ENCODE assay signal across 8 cellular contexts in the genomic region with DNA sequence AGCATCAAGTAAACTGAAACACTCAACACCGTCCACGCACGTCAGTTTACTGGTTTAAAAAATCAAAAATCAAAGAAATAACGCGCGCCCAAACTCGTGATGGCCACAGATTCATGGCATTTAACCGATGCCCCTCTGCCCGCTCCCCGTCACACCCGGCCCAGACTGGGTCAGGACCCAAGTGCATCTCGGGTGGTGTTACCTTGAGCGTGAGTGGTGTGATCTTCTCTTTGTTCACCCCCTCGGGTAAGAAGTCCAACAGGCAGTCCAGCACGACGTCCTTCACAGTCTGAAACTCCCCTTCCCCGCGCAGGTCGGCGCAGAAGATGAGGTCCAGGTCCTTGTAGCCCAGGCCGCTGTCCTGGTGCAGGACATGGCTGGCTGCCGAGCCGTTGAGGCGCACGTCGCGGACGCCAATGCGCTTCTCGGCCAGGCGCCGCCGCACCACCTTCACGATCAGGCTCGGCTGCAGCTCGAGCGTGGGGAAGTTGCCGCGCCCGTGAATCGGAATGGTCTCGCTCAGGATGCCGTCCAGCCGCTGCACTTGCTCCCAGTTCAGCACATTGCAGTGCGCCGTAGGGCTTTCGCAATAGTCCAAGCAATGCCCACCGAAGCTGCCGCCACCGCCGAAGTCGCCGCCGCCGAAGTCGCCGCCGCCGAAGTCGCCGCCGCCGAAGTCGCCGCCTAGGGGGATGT. TPM values are rescaled to one million over a fixed set of nuclear protein-coding genes. Genes with fewer than 3 reads are reported as not detected.
DNase-seq lines count a peak whose midpoint lies in the region; ATAC-seq and TF ChIP-seq lines count a peak whose summit lies in the region.

No MANE protein-coding gene starts in this region.

- peak overlapping the region; percentile 86 for H3K4me3 Mint-ChIP-seq in activated T-cell treated with anti-CD3 and anti-CD28 coated beads, Interleukin-2, amount 50 U/mL, for 24 hours

- peak overlapping the region; percentile 51 for H3K9ac ChIP-seq in muscle layer of colon (ENCODE audit: low read length)

- TF ChIP-seq CTCF in esophagus muscularis mucosa (IDR thresholded peaks at IDR 0.05), result no peak

- no peak for TF ChIP-seq POLR2A in esophagus muscularis mucosa (IDR thresholded peaks at IDR 0.05; ENCODE audit: low read depth)

- 32% methylated on average over 11 of the region's 65 CpGs for WGBS in esophagus muscularis mucosa
- 3% methylated on average over 65 of the region's 65 CpGs for WGBS in thymus

- no peaks in the 10 kb centered on the region for H3K9me3 Mint-ChIP-seq in activated T-cell treated with anti-CD3 and anti-CD28 coated beads, Interleukin-2, amount 50 U/mL, for 24 hours

- ATAC-seq in GM19397 (IDR thresholded peaks at IDR 0.05; ENCODE audit: unreplicated experiment), result no peak
- no peak for ATAC-seq in GM21423 (IDR thresholded peaks at IDR 0.05; ENCODE audit: unreplicated experiment)

- peak overlapping the region; percentile 90 to 96 (median 94) for H3K4me3 ChIP-seq in esophagus muscularis mucosa
- peak overlapping the region; percentile 92 to 99 for H3K4me3 ChIP-seq in muscle layer of colon (ENCODE audit: low read depth in 1 of 2, low read length in 2 of 2)
- H3K4me3 ChIP-seq in thymus (ENCODE audit: low read length), result peak overlapping the region; percentile 91

- peaks cover 46% of the 10 kb centered on the region for H3K4me1 Mint-ChIP-seq in activated T-cell treated with anti-CD3 and anti-CD28 coated beads, Interleukin-2, amount 50 U/mL, for 24 hours (ENCODE audit: low read depth)

- peaks cover 4 to 54% (median 49%) of the 10 kb centered on the region in 4 donors for H3K4me1 ChIP-seq in esophagus muscularis mucosa
- peaks cover 33% of the 10 kb centered on the region for H3K4me1 ChIP-seq in muscle layer of colon (ENCODE audit: insufficient read depth, low read length)
- H3K4me1 ChIP-seq in thymus (ENCODE audit: control insufficient read depth, insufficient read depth, low read length), result peaks cover 8% of the 10 kb centered on the region

- H3K27ac Mint-ChIP-seq in activated T-cell treated with anti-CD3 and anti-CD28 coated beads, Interleukin-2, amount 50 U/mL, for 24 hours, result peak overlapping the region; percentile 75

- peaks cover 0 to 22% (median 0%) of the 10 kb centered on the region in 4 donors for H3K36me3 ChIP-seq in esophagus muscularis mucosa
- H3K36me3 ChIP-seq in muscle layer of colon (ENCODE audit: insufficient read depth, low read length), result no peaks in the 10 kb centered on the region
- H3K36me3 ChIP-seq in thymus (ENCODE audit: control insufficient read depth, insufficient read depth), result no peaks in the 10 kb centered on the region

- no peaks in the 10 kb centered on the region for H3K27me3 ChIP-seq in esophagus muscularis mucosa
- H3K27me3 ChIP-seq in muscle layer of colon (ENCODE audit: control insufficient read depth in 1 of 2, insufficient read depth in 2 of 2, low read length in 2 of 2), result no peaks in the 10 kb centered on the region
- H3K27me3 ChIP-seq in thymus (ENCODE audit: control insufficient read depth, insufficient read depth), result peaks cover 20% of the 10 kb centered on the region

- intact Hi-C loops in esophagus muscularis mucosa (cut with DNase I), result loop anchor here (5.0 to 10.0 kb wide), 5 partner anchors 283 to 1807 kb away; partner anchors contain the start of genes BCKDHB and ELOVL4

- H3K9me3 ChIP-seq in esophagus muscularis mucosa (no peaks in the 10 kb centered on the region), muscle layer of colon (ENCODE audit: low read length) (no peaks in the 10 kb centered on the region), thymus (ENCODE audit: control insufficient read depth) (no peaks in the 10 kb centered on the region)

- peak overlapping the region; percentile 94 to 98 (median 98) for H3K27ac ChIP-seq in esophagus muscularis mucosa (replicated peaks in 1 of 4)
- peak overlapping the region; percentile 93 for H3K27ac ChIP-seq in muscle layer of colon (ENCODE audit: low read depth, low read length)
- peak overlapping the region; percentile 94 for H3K27ac ChIP-seq in thymus (ENCODE audit: low read depth)

- no peak for TF ChIP-seq EP300 in esophagus muscularis mucosa (IDR thresholded peaks at IDR 0.05)

- peaks cover 6% of the 10 kb centered on the region for H3K36me3 Mint-ChIP-seq in activated T-cell treated with anti-CD3 and anti-CD28 coated beads, Interleukin-2, amount 50 U/mL, for 24 hours (ENCODE audit: low read depth)

- DNase-seq in GM03348 (ENCODE audit: low spot score) (peak; percentile 40), MV-4-11 (lab: John Stamatoyannopoulos, UW) (peak; percentile 41), esophagus muscularis mucosa (ENCODE audit: extremely low spot score) (no peak)
- peak; percentile 61 for DNase-seq in activated T-cell treated with anti-CD3 and anti-CD28 coated beads, Interleukin-2, amount 50 U/mL, for 24 hours

- H3K27me3 Mint-ChIP-seq in activated T-cell treated with anti-CD3 and anti-CD28 coated beads, Interleukin-2, amount 50 U/mL, for 24 hours, result peaks cover 24% of the 10 kb centered on the region

RNA-seq across cellular contexts. Expression of gene TENT5A, which starts 0.9 kb away (rescaled TPM):
- total RNA-seq in esophagus muscularis mucosa, result 10 to 100 TPM in 1 of 4 donors, 1 to 10 TPM in 3; 8.5 to 10.4 (median 9.6) TPM
- polyA plus RNA-seq in thymus, result 4.7 TPM
